37 cellular contexts compared by ENCODE assay signal in the genomic region with DNA sequence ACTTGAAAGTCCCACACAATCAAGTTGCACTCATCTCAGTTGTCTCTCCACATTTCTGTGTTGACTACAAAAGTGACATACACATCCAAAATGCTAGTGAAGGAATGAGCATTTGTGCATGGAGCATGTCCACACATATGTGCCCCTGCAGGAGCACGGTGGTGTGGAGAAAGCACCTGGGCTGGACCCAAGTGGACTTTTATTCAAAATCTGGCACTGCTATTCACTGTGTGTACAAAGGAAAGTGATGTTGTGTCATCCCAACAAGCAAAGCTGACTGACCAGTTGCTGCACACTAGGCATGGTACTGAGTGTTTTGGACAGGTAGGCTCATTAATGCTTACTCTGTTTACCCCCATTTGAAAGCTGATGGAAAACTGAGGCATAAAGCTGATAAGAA.
"Had no signal": no experiment of that assay in that cellular context is flagged by ENCODE, and none has a peak within 500 bp of the region (broad histone marks: within the 10 kb centered on the region; RNA-seq: fewer than 3 reads in every experiment).

No MANE protein-coding gene starts in this region.

- H3K4me3 ChIP-seq: adrenal gland, ascending aorta, body of pancreas, breast epithelium, cardiac muscle cell had no signal

- H3K27me3 ChIP-seq: adrenal gland, ascending aorta, body of pancreas, brain microvascular endothelial cell, breast epithelium, cardiac muscle cell had no signal

- H3K4me1 Mint-ChIP-seq: activated naive CD4-positive, alpha-beta T cell treated with anti-CD3 and anti-CD28 coated beads, Interleukin-2, amount 10 ng/mL, durations not matched to agents 7 days and 5 days; activated naive CD4-positive, alpha-beta T cell treated with anti-CD3 and anti-CD28 coated beads, Interleukin-2, amount 50 U/mL, for 24 hours; activated naive CD8-positive, alpha-beta T cell treated with anti-CD3 and anti-CD28 coated beads for 36 hours; activated naive CD8-positive, alpha-beta T cell treated with anti-CD3 and anti-CD28 coated beads, Interleukin-2, amount 10 ng/mL, durations not matched to agents 7 days and 5 days; activated naive CD8-positive, alpha-beta T cell treated with anti-CD3 and anti-CD28 coated beads, Interleukin-2, amount 50 U/mL, for 24 hours; activated T-helper 17 cell treated with anti-CD3 and anti-CD28 coated beads, Interleukin-2, amount 50 U/mL, for 72 hours; brain; central memory CD8-positive, alpha-beta T cell had no signal

- DNase-seq: activated gamma-delta T cell; activated gamma-delta T cell treated with Interleukin-2 at 50 U/mL for 16 hours; activated naive CD4-positive, alpha-beta T cell; activated naive CD4-positive, alpha-beta T cell treated with anti-CD3 and anti-CD28 coated beads for 36 hours; activated naive CD4-positive, alpha-beta T cell treated with anti-CD3 and anti-CD28 coated beads, Interleukin-2, amount 10 ng/mL, durations not matched to agents 7 days and 5 days; activated naive CD4-positive, alpha-beta T cell treated with anti-CD3 and anti-CD28 coated beads, Interleukin-2, amount 50 U/mL, for 16 hours; activated naive CD4-positive, alpha-beta T cell treated with Interleukin-2 at 50 U/mL for 16 hours; activated naive CD8-positive, alpha-beta T cell treated with anti-CD3 and anti-CD28 coated beads for 36 hours; activated naive CD8-positive, alpha-beta T cell treated with anti-CD3 and anti-CD28 coated beads, Interleukin-2, amount 10 ng/mL, durations not matched to agents 7 days and 5 days; activated naive CD8-positive, alpha-beta T cell treated with anti-CD3 and anti-CD28 coated beads, Interleukin-2, amount 50 U/mL, for 24 hours; activated T-cell treated with anti-CD3 and anti-CD28 coated beads for 4 hours; activated T-cell treated with anti-CD3 and anti-CD28 coated beads, Interleukin-2, amount 50 U/mL, for 1 hour; activated T-cell treated with anti-CD3 and anti-CD28 coated beads, Interleukin-2, amount 50 U/mL, for 24 hours; activated T-cell treated with anti-CD3 and anti-CD28 coated beads, Interleukin-2, amount 50 U/mL, for 4 hours; activated T-cell treated with anti-CD3 and anti-CD28 coated beads, Interleukin-2, amount 50 U/mL, for 48 hours; activated T-cell treated with anti-CD3 and anti-CD28 coated beads, Interleukin-2, amount 50 U/mL, for 72 hours; adrenal gland; amniotic stem cell; amygdala; anterior cingulate cortex; body of pancreas; brain microvascular endothelial cell; caudate nucleus; central memory CD4-positive, alpha-beta T cell; cerebellar nuclear complex had no signal

- ATAC-seq: activated naive CD4-positive, alpha-beta T cell treated with anti-CD3 and anti-CD28 coated beads, Interleukin-2, amount 50 U/mL, for 72 hours; activated naive CD8-positive, alpha-beta T cell treated with anti-CD3 and anti-CD28 coated beads, Interleukin-2, amount 50 U/mL, for 24 hours; activated T-cell treated with anti-CD3 and anti-CD28 coated beads, Interleukin-2, amount 50 U/mL, for 4 hours; activated T-cell treated with anti-CD3 and anti-CD28 coated beads, Interleukin-2, amount 50 U/mL, for 72 hours; activated T-helper 17 cell treated with anti-CD3 and anti-CD28 coated beads, Interleukin-2, amount 50 U/mL, for 72 hours; body of pancreas had no signal

- FAIRE-seq: astrocyte had no signal

- H3K4me3 Mint-ChIP-seq: activated naive CD4-positive, alpha-beta T cell treated with anti-CD3 and anti-CD28 coated beads for 36 hours; activated naive CD4-positive, alpha-beta T cell treated with anti-CD3 and anti-CD28 coated beads, Interleukin-2, amount 10 ng/mL, durations not matched to agents 7 days and 5 days; activated naive CD4-positive, alpha-beta T cell treated with anti-CD3 and anti-CD28 coated beads, Interleukin-2, amount 50 U/mL, for 24 hours; activated naive CD8-positive, alpha-beta T cell; activated naive CD8-positive, alpha-beta T cell treated with anti-CD3 and anti-CD28 coated beads for 36 hours; activated naive CD8-positive, alpha-beta T cell treated with anti-CD3 and anti-CD28 coated beads, Interleukin-2, amount 10 ng/mL, durations not matched to agents 7 days and 5 days; activated naive CD8-positive, alpha-beta T cell treated with anti-CD3 and anti-CD28 coated beads, Interleukin-2, amount 50 U/mL, for 24 hours; activated T-cell treated with anti-CD3 and anti-CD28 coated beads, Interleukin-2, amount 50 U/mL, for 24 hours; activated T-cell treated with anti-CD3 and anti-CD28 coated beads, Interleukin-2, amount 50 U/mL, for 4 hours; activated T-cell treated with anti-CD3 and anti-CD28 coated beads, Interleukin-2, amount 50 U/mL, for 72 hours; activated T-helper 1 cell treated with anti-CD3 and anti-CD28 coated beads, Interleukin-12 subunit alpha, Interleukin-12 subunit beta, Interleukin-2, Interleukin-4 antibody, amounts not matched to agents 30 ng/mL and 10 ng/mL and 1 ng/mL, durations not matched to agents 14 hours and 24 hours and 36 hours; activated T-helper 17 cell treated with anti-CD3 and anti-CD28 coated beads, Interleukin-2, amount 50 U/mL, for 72 hours; brain; central memory CD8-positive, alpha-beta T cell had no signal

- H3K27ac Mint-ChIP-seq: activated naive CD4-positive, alpha-beta T cell treated with anti-CD3 and anti-CD28 coated beads for 36 hours; activated naive CD4-positive, alpha-beta T cell treated with anti-CD3 and anti-CD28 coated beads, Interleukin-2, amount 10 ng/mL, durations not matched to agents 7 days and 5 days; activated naive CD4-positive, alpha-beta T cell treated with anti-CD3 and anti-CD28 coated beads, Interleukin-2, amount 50 U/mL, for 24 hours; activated naive CD4-positive, alpha-beta T cell treated with anti-CD3 and anti-CD28 coated beads, Interleukin-2, amount 50 U/mL, for 72 hours; activated naive CD8-positive, alpha-beta T cell; activated naive CD8-positive, alpha-beta T cell treated with anti-CD3 and anti-CD28 coated beads for 36 hours; activated naive CD8-positive, alpha-beta T cell treated with anti-CD3 and anti-CD28 coated beads, Interleukin-2, amount 10 ng/mL, durations not matched to agents 7 days and 5 days; activated naive CD8-positive, alpha-beta T cell treated with anti-CD3 and anti-CD28 coated beads, Interleukin-2, amount 50 U/mL, for 24 hours; activated T-cell treated with anti-CD3 and anti-CD28 coated beads, Interleukin-2, amount 50 U/mL, for 24 hours; activated T-cell treated with anti-CD3 and anti-CD28 coated beads, Interleukin-2, amount 50 U/mL, for 72 hours; activated T-helper 1 cell treated with anti-CD3 and anti-CD28 coated beads, Interleukin-12 subunit alpha, Interleukin-12 subunit beta, Interleukin-2, Interleukin-4 antibody, amounts not matched to agents 30 ng/mL and 10 ng/mL and 1 ng/mL, durations not matched to agents 14 hours and 24 hours and 36 hours; activated T-helper 17 cell treated with anti-CD3 and anti-CD28 coated beads, Interleukin-2, amount 50 U/mL, for 72 hours; activated T-helper 2 cell treated with anti-CD3 and anti-CD28 coated beads, Interferon-gamma antibody, Interleukin-2, Interleukin-4, amounts not matched to agents 10 μg/mL and 5 μg/mL and 100 μg/mL, durations not matched to agents 14 hours and 24 hours and 36 hours had no signal

- H3K27me3 Mint-ChIP-seq: activated naive CD4-positive, alpha-beta T cell treated with anti-CD3 and anti-CD28 coated beads, Interleukin-2, amount 10 ng/mL, durations not matched to agents 7 days and 5 days; activated naive CD4-positive, alpha-beta T cell treated with anti-CD3 and anti-CD28 coated beads, Interleukin-2, amount 50 U/mL, for 24 hours; activated naive CD8-positive, alpha-beta T cell; activated naive CD8-positive, alpha-beta T cell treated with anti-CD3 and anti-CD28 coated beads for 36 hours; activated naive CD8-positive, alpha-beta T cell treated with anti-CD3 and anti-CD28 coated beads, Interleukin-2, amount 10 ng/mL, durations not matched to agents 7 days and 5 days; activated naive CD8-positive, alpha-beta T cell treated with anti-CD3 and anti-CD28 coated beads, Interleukin-2, amount 50 U/mL, for 24 hours; activated T-cell treated with anti-CD3 and anti-CD28 coated beads, Interleukin-2, amount 50 U/mL, for 24 hours; activated T-helper 17 cell treated with anti-CD3 and anti-CD28 coated beads, Interleukin-2, amount 50 U/mL, for 72 hours; brain; central memory CD8-positive, alpha-beta T cell had no signal

- H3K9me3 Mint-ChIP-seq: activated naive CD4-positive, alpha-beta T cell treated with anti-CD3 and anti-CD28 coated beads, Interleukin-2, amount 50 U/mL, for 24 hours; activated naive CD4-positive, alpha-beta T cell treated with anti-CD3 and anti-CD28 coated beads, Interleukin-2, amount 50 U/mL, for 72 hours; activated T-helper 17 cell treated with anti-CD3 and anti-CD28 coated beads, Interleukin-2, amount 50 U/mL, for 72 hours; central memory CD8-positive, alpha-beta T cell had no signal
